ENCODE assay signal across 8 cellular contexts in the genomic region with DNA sequence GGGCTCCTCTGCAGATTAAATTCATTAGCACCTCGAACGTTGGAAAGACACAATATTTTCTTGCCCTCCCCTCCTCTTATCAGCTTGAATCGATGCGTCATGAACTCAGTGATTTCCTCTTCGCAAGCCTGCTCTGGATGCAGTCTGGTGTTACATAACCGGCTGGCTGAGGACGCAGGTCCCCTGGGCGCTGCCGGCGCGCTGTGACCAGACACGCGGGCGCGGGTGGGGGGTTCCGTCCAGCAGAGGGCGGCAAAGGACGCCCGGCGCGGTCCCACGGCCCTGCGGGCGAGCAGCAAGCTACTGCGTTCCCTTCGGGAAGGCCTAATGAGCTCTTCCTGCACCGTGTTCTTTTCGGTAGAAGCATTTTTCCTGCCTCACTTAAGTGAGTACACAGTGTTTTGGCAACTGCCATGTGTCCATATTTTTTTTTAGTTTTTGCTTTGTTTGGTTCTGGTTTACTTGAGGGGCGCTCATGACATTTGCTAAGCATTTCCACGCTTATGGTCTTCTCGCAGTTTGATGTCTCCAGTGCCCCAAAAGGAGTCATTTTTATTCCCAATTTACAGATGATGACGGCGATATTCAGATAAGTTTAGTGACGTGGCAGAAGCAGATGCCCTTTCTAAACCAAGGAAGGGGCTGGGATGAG.
A peak's percentile ranks its signal among the peaks of the same experiment; 100 is the strongest.
DNase-seq lines count a peak whose midpoint lies in the region; TF ChIP-seq lines count a peak whose summit lies in the region.

No MANE protein-coding gene starts in this region.

- H3K4me1 ChIP-seq in MM.1S (ENCODE audit: low read length): no peaks in the 10 kb centered on the region
- H3K4me1 ChIP-seq in SJSA1 (replicated peaks): peaks cover 40% of the 10 kb centered on the region
- H3K4me1 ChIP-seq in osteoblast (ENCODE audit: insufficient read depth, low read length): peaks cover 14% of the 10 kb centered on the region
- H3K4me1 ChIP-seq in testis: peaks cover 26% of the 10 kb centered on the region

- H3K27ac ChIP-seq in MM.1S (ENCODE audit: low read length) (no peak overlapping the region), SJSA1 (no peak overlapping the region), osteoblast (ENCODE audit: low read depth, low read length) (no peak overlapping the region), testis (peak overlapping the region in 1 of 2 donors; percentile 38)

- H3K36me3 ChIP-seq in MM.1S (replicated peaks; ENCODE audit: insufficient read depth, low read length): no peaks in the 10 kb centered on the region
- H3K36me3 ChIP-seq in SJSA1: no peaks in the 10 kb centered on the region
- no peaks in the 10 kb centered on the region for H3K36me3 ChIP-seq in osteoblast (ENCODE audit: insufficient read depth, low read length)
- H3K36me3 ChIP-seq in testis (ENCODE audit: low read depth, missing control alignments): no peaks in the 10 kb centered on the region

- H3K27me3 ChIP-seq in MM.1S (replicated peaks; ENCODE audit: insufficient read depth, low read length) (no peaks in the 10 kb centered on the region), SJSA1 (replicated peaks) (no peaks in the 10 kb centered on the region), osteoblast (ENCODE audit: insufficient read depth, low read length) (peaks cover 3% of the 10 kb centered on the region), testis (no peaks in the 10 kb centered on the region)

- no peaks in the 10 kb centered on the region for H3K9me2 ChIP-seq in MM.1S (replicated peaks; ENCODE audit: insufficient read depth, low read length)

- DNase-seq in GDM1 (lab: John Stamatoyannopoulos, UW) (peak; percentile 68), HCEC 1CT (peak; percentile 81), MM.1S (peak; percentile 59), SJSA1 (ENCODE audit: low read depth in 1 of 2, low spot score in 2 of 2) (peak; percentile 70 to 74), germinal center (ENCODE audit: low spot score) (peak; percentile 84), osteoblast (ENCODE audit: insufficient read length, low spot score, missing footprints) (peak; percentile 96), testis (peak; percentile 91)
- DNase-seq in activated naive CD4-positive, alpha-beta T cell treated with Interleukin-2 at 50 U/mL for 16 hours: peak; percentile 83

- H3K4me3 ChIP-seq in MM.1S (ENCODE audit: low read length): no peak overlapping the region
- no peak overlapping the region for H3K4me3 ChIP-seq in SJSA1
- peak overlapping the region; percentile 42 for H3K4me3 ChIP-seq in osteoblast (ENCODE audit: insufficient read depth, low read length)
- peak overlapping the region; percentile 11 to 27 for H3K4me3 ChIP-seq in testis

- no peaks in the 10 kb centered on the region for H3F3A ChIP-seq in MM.1S (ENCODE audit: insufficient read depth, low read length)

- no peak overlapping the region for H3K9ac ChIP-seq in MM.1S (ENCODE audit: low read length)

- 9 to 16% methylated on average over 15 to 34 of the region's 34 CpGs for WGBS in testis, 2 donors

- H4K20me1 ChIP-seq in MM.1S (ENCODE audit: insufficient read depth, low read length): no peaks in the 10 kb centered on the region
- H4K20me1 ChIP-seq in osteoblast (ENCODE audit: insufficient read depth, low read length): no peaks in the 10 kb centered on the region

- no peaks in the 10 kb centered on the region for H3K9me3 ChIP-seq in MM.1S (replicated peaks; ENCODE audit: insufficient read depth, low read length)
- H3K9me3 ChIP-seq in SJSA1 (replicated peaks): no peaks in the 10 kb centered on the region
- H3K9me3 ChIP-seq in osteoblast (ENCODE audit: low read depth, low read length): no peaks in the 10 kb centered on the region
- H3K9me3 ChIP-seq in testis: no peaks in the 10 kb centered on the region

- H3K4me2 ChIP-seq in MM.1S (ENCODE audit: low read depth, low read length) (peak overlapping the region; percentile 60), osteoblast (ENCODE audit: insufficient read depth, low read length) (peak overlapping the region; percentile 75)

- TF ChIP-seq POLR2A in testis (IDR thresholded peaks at IDR 0.05): no peak

- H3K79me2 ChIP-seq in MM.1S (ENCODE audit: low read length) (no peaks in the 10 kb centered on the region), osteoblast (ENCODE audit: insufficient read depth, low read length) (no peaks in the 10 kb centered on the region)

- H2AFZ ChIP-seq in MM.1S (ENCODE audit: low read length) (peak overlapping the region; percentile 54), osteoblast (ENCODE audit: low read length) (no peak overlapping the region)

- TF ChIP-seq CTCF in MM.1S (IDR thresholded peaks at IDR 0.05; ENCODE audit: low read length): peak; percentile 94
- TF ChIP-seq CTCF in osteoblast (IDR thresholded peaks at IDR 0.05; ENCODE audit: extremely low read depth, low read depth, low read length): peak; percentile 84
- TF ChIP-seq CTCF in testis (IDR thresholded peaks at IDR 0.05): peak; percentile 82 to 95 (median 94)

- intact Hi-C loops in testis (cut with DNase I; ENCODE audit: low total_unique reads): loop anchor here (5.0 to 10.0 kb wide), 3 partner anchors 237 to 465 kb away; a partner anchor contains a TSS

Comparison
In these comparisons a context has a peak if more than half of its experiments do, and no peak if none do; other contexts are left out.
1. H3K4me3 ChIP-seq: peak in osteoblast (single experiment) and testis (2 of 2); none in MM.1S (single experiment) and SJSA1 (single experiment).
2. Peak in every context shown above with its lines, with median percentiles within 50 percentile points of each other: DNase-seq and CTCF ChIP-seq.